1 cellular context compared by ENCODE assay signal in genomic region chr6:1554241-1554880, GRCh38.
TF ChIP-seq lines count a peak whose summit lies in the region.

No MANE protein-coding gene starts in this region.

TF ChIP-seq in GM23338, 12 proteins besides CTCF, POLR2A, EP300 and RAD21 (continued from another document):
- TF ChIP-seq ZNF462 (CRISPR knock-in tag; IDR thresholded peaks at IDR 0.05) (no peak), REST (IDR thresholded peaks at IDR 0.05; ENCODE audit: unreplicated experiment) (no peak), EZH2 (IDR thresholded peaks at IDR 0.05; ENCODE audit: low read depth, unreplicated experiment) (no peak)
